1 cellular context compared by ENCODE assay signal in genomic region chr4:159487284-159487747, GRCh38.
TF ChIP-seq lines count a peak whose summit lies in the region.

No MANE protein-coding gene starts in this region.

TF ChIP-seq in GM23338, 12 proteins besides CTCF, POLR2A, EP300 and RAD21 (continued from another document):
- TF ChIP-seq, protein P1, sequence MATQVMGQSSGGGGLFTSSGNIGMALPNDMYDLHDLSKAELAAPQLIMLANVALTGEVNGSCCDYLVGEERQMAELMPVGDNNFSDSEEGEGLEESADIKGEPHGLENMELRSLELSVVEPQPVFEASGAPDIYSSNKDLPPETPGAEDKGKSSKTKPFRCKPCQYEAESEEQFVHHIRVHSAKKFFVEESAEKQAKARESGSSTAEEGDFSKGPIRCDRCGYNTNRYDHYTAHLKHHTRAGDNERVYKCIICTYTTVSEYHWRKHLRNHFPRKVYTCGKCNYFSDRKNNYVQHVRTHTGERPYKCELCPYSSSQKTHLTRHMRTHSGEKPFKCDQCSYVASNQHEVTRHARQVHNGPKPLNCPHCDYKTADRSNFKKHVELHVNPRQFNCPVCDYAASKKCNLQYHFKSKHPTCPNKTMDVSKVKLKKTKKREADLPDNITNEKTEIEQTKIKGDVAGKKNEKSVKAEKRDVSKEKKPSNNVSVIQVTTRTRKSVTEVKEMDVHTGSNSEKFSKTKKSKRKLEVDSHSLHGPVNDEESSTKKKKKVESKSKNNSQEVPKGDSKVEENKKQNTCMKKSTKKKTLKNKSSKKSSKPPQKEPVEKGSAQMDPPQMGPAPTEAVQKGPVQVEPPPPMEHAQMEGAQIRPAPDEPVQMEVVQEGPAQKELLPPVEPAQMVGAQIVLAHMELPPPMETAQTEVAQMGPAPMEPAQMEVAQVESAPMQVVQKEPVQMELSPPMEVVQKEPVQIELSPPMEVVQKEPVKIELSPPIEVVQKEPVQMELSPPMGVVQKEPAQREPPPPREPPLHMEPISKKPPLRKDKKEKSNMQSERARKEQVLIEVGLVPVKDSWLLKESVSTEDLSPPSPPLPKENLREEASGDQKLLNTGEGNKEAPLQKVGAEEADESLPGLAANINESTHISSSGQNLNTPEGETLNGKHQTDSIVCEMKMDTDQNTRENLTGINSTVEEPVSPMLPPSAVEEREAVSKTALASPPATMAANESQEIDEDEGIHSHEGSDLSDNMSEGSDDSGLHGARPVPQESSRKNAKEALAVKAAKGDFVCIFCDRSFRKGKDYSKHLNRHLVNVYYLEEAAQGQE (IDR thresholded peaks at IDR 0.05; ENCODE audit: unreplicated experiment), result no peak
- TF ChIP-seq ZNF331 (CRISPR knock-in tag; IDR thresholded peaks at IDR 0.05; ENCODE audit: low read depth), result no peak
- no peak for TF ChIP-seq ZNF114 (CRISPR knock-in tag; IDR thresholded peaks at IDR 0.05)
- no peak for TF ChIP-seq POLR2AphosphoS5 (IDR thresholded peaks at IDR 0.05; ENCODE audit: low read depth)
TF ChIP-seq in GM23338: peak in this region for 0.
